In genomic region chr21:36288651-36289243, GRCh38 we compare ENCODE assay signal across 11 cellular contexts. TPM values are rescaled to one million over a fixed set of nuclear protein-coding genes. Genes with fewer than 3 reads are reported as not detected.
DNase-seq lines count a peak whose midpoint lies in the region; ATAC-seq, FAIRE-seq and TF ChIP-seq lines count a peak whose summit lies in the region.
"Had no signal": no experiment of that assay in that cellular context is flagged by ENCODE, and none has a peak within 500 bp of the region (broad histone marks: within the 10 kb centered on the region; RNA-seq: fewer than 3 reads in every experiment).

No MANE protein-coding gene starts in this region.

- WGBS in psoas muscle, 3 donors: 36 to 52% (median 41%) methylated on average over 8 of the region's 8 CpGs

- ATAC-seq in psoas muscle: peak; percentile 21 to 72 (median 58)

- H3K4me3 ChIP-seq in psoas muscle: peak overlapping the region; percentile 36
- H3K4me3 ChIP-seq: coronary artery, MG63, PC-9 had no signal

- intact Hi-C loops in psoas muscle (cut with DNase I): no loop called here

- no peaks in the 10 kb centered on the region for H3K9me3 ChIP-seq in psoas muscle
- H3K9me3 ChIP-seq: MG63 had no signal

- peak overlapping the region; percentile 74 for H3K27ac ChIP-seq in psoas muscle
- H3K27ac ChIP-seq: coronary artery, PC-9 had no signal

- H3K27me3 ChIP-seq in psoas muscle (ENCODE audit: insufficient read depth in 3 of 3, low read length in 2 of 3): no peaks in the 10 kb centered on the region
- H3K27me3 ChIP-seq: MG63 had no signal

- peaks cover 3 to 30% of the 10 kb centered on the region in 2 donors for H3K36me3 ChIP-seq in psoas muscle (ENCODE audit: insufficient read depth in 1 of 2, low read depth in 1 of 2)

- DNase-seq in GM19239 (ENCODE audit: insufficient read length, low spot score) (no peak), NCI-H526 treated with DMSO at 0.1 percent for 48 hours (lab: John Stamatoyannopoulos, UW) (peak; percentile 37), psoas muscle (peak in 1 of 2 donors; percentile 1), iPS-NIHi7 (ENCODE audit: extremely low spot score) (no peak)
- DNase-seq in central memory CD4-positive, alpha-beta T cell: peak; percentile 67
- no peak for DNase-seq in stimulated activated CD4-positive, alpha-beta T cell treated with anti-CD3 and anti-CD28 coated beads, Interleukin-4, amount 100 ng/mL, for 1 hour
- DNase-seq in stimulated activated CD4-positive, alpha-beta T cell treated with anti-CD3 and anti-CD28 coated beads, Interleukin-4, amount 100 ng/mL, for 24 hours: no peak
- DNase-seq: MG63, PC-9 had no signal

- FAIRE-seq in GM19239 (lab: Jason Lieb, UNC): peak; percentile 18
- FAIRE-seq: G401.6 had no signal

- peaks cover 14% of the 10 kb centered on the region for H3K4me1 ChIP-seq in psoas muscle

- no peak for TF ChIP-seq CTCF in psoas muscle (IDR thresholded peaks at IDR 0.05)

RNA-seq across cellular contexts. Expression of gene MORC3, which starts 31.2 kb away (rescaled TPM):
- 10 to 100 TPM; 18.9 to 29.6 (median 26.3) TPM for total RNA-seq in psoas muscle
- 10 to 100 TPM; 12.4 to 33.5 (median 14.2) TPM for polyA plus RNA-seq in psoas muscle

Comparison
In these comparisons a context has a peak if more than half of its experiments do, and no peak if none do; other contexts are left out.
1. DNase-seq: peak in NCI-H526 treated with DMSO at 0.1 percent for 48 hours (single experiment) and central memory CD4-positive, alpha-beta T cell (single experiment); none in GM19239 (single experiment), stimulated activated CD4-positive, alpha-beta T cell treated with anti-CD3 and anti-CD28 coated beads, Interleukin-4, amount 100 ng/mL, for 1 hour (single experiment), iPS-NIHi7 (single experiment) and stimulated activated CD4-positive, alpha-beta T cell treated with anti-CD3 and anti-CD28 coated beads, Interleukin-4, amount 100 ng/mL, for 24 hours (single experiment).